In the genomic region with DNA sequence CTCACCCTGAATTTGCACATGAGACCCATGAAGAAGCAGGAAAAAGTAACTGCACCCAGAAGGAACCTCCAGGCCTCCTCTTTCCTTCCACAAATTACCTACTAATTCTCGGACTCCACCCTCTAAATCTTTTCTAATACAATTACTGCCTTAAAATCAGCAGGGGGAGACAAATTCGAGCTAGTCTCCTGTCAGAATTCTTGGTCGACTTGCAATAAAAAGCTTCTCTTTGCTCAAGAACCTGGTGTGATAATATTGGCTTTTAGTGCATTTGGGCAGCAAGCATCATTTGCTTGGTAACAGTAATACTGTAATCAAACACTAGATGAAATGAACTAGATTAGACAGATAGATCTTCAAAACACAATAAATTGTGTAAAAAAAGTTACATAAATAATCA, we compare ENCODE assay signal across 17 cellular contexts.
DNase-seq lines count a peak whose midpoint lies in the region; ATAC-seq, FAIRE-seq and TF ChIP-seq lines count a peak whose summit lies in the region.
"Had no signal": no experiment of that assay in that cellular context is flagged by ENCODE, and none has a peak within 500 bp of the region (broad histone marks: within the 10 kb centered on the region; RNA-seq: fewer than 3 reads in every experiment).

No MANE protein-coding gene starts in this region.

- no peaks in the 10 kb centered on the region for H3K23me2 ChIP-seq in H1 (ENCODE audit: low read depth, low read length)

- H3K4me1 ChIP-seq in cardiac muscle cell (ENCODE audit: low read depth) (no peaks in the 10 kb centered on the region), heart left ventricle (peaks cover 0 to 4% (median 0%) of the 10 kb centered on the region in 12 donors), H1 (replicated peaks in 1 of 4; ENCODE audit: control insufficient read depth in 3 of 4, insufficient read depth in 4 of 4, low read length in 3 of 4) (peaks cover 0 to 4% (median under 1%) of the 10 kb centered on the region in 4 experiments; a peak in 1 of 7 replicates)
- H3K4me1 ChIP-seq: suprapubic skin had no signal

- H3K79me1 ChIP-seq in H1 (ENCODE audit: low read depth, low read length), result no peaks in the 10 kb centered on the region

- WGBS in heart left ventricle, 4 donors, result 65 to 77% (median 70%) methylated on average over 3 of the region's 3 CpGs
- WGBS in H1 (ENCODE audit: extremely low coverage in 1 of 2, insufficient coverage in 1 of 2, insufficient read length in 1 of 2, insufficient replicate concordance in 2 of 2, low coverage in 1 of 2, low lambda C conversion rate in 2 of 2, missing lambda C conversion rate in 1 of 2), 2 experiments, result 91 to 100% methylated on average over 1 to 3 of the region's 3 CpGs

- H3K23ac ChIP-seq in H1 (ENCODE audit: insufficient read length), result no peak overlapping the region

- H2BK20ac ChIP-seq in H1 (ENCODE audit: low read length), result no peak overlapping the region

- H3K4me3 Mint-ChIP-seq in type B pancreatic cell, result no peak overlapping the region
- H3K4me3 Mint-ChIP-seq: CD4-positive, CD25-positive, alpha-beta regulatory T cell had no signal

- ATAC-seq in heart left ventricle (no peak), HG02973 (IDR thresholded peaks at IDR 0.05; ENCODE audit: unreplicated experiment) (no peak), HG03457 (IDR thresholded peaks at IDR 0.05; ENCODE audit: unreplicated experiment) (no peak)

- H3K36me3 ChIP-seq in cardiac muscle cell (no peaks in the 10 kb centered on the region), heart left ventricle (no peaks in the 10 kb centered on the region), H1 (ENCODE audit: control insufficient read depth in 2 of 4, insufficient read depth in 4 of 4, low read length in 3 of 4) (no peaks in the 10 kb centered on the region)
- H3K36me3 ChIP-seq: suprapubic skin had no signal

- POLR2A ChIA-PET in H1 (lab: Charles Lee; ENCODE audit: partially characterized antibody), result no interaction called here

- no peak overlapping the region for H3K4ac ChIP-seq in H1 (replicated peaks; ENCODE audit: insufficient read length, low read depth, low read length)

- H2BK120ac ChIP-seq in H1 (replicated peaks; ENCODE audit: low read depth, low read length), result no peak overlapping the region

- no peak overlapping the region for H3K56ac ChIP-seq in H1 (replicated peaks; ENCODE audit: insufficient read length, low read depth, low read length)

- peak; percentile 40 to 52; a peak in 3 of 4 replicates for TF ChIP-seq RAD21 in H1 (IDR thresholded peaks at IDR 0.05 in 1 of 2, conservative IDR thresholded peaks at IDR 0.05 in 1 of 2; ENCODE audit: low read depth in 2 of 2, low read length in 2 of 2)

- H3K27ac ChIP-seq in cardiac muscle cell (no peak overlapping the region), heart left ventricle (no peak overlapping the region), H1 (ENCODE audit: low read depth, low read length) (no peak overlapping the region)
- H3K27ac ChIP-seq: suprapubic skin had no signal

- H4K8ac ChIP-seq in H1 (ENCODE audit: extremely low read depth, insufficient read depth, low read length), result no peak overlapping the region

- H3K9me3 Mint-ChIP-seq in type B pancreatic cell, result no peaks in the 10 kb centered on the region

- no peak overlapping the region for H4K91ac ChIP-seq in H1 (replicated peaks; ENCODE audit: insufficient read length, low read length)

- H2BK12ac ChIP-seq in H1 (ENCODE audit: low read depth, low read length), result no peak overlapping the region

- no peaks in the 10 kb centered on the region for H3K36me3 Mint-ChIP-seq in type B pancreatic cell
- H3K36me3 Mint-ChIP-seq: CD4-positive, CD25-positive, alpha-beta regulatory T cell had no signal

- CTCF ChIA-PET in H1 (lab: Charles Lee; ENCODE audit: partially characterized antibody), result interaction anchor here (0.6 to 2.0 kb wide), 3 partner anchors 11 to 655 kb away, joined by 3 to 6 read pairs (median 3); no protein-coding TSS in a partner anchor

- no peak overlapping the region for H2AFZ ChIP-seq in H1 (ENCODE audit: low read length)

- H2BK5ac ChIP-seq in H1 (ENCODE audit: low read depth, low read length), result no peak overlapping the region

- H3K4me2 ChIP-seq in H1 (ENCODE audit: insufficient read depth in 1 of 2, low read depth in 2 of 2, low read length in 2 of 2), result no peak overlapping the region

- H3K14ac ChIP-seq in H1 (ENCODE audit: insufficient read length), result no peak overlapping the region

- H3K4me3 ChIP-seq in cardiac muscle cell, result no peak overlapping the region
- H3K4me3 ChIP-seq in heart left ventricle, result no peak overlapping the region
- H3K4me3 ChIP-seq in H1 (ENCODE audit: extremely low read depth in 1 of 4, insufficient read depth in 2 of 4, low read depth in 3 of 4, low read length in 4 of 4), result no peak overlapping the region
- H3K4me3 ChIP-seq: suprapubic skin had no signal

- no peak overlapping the region for H4K5ac ChIP-seq in H1 (ENCODE audit: insufficient read length, low read depth, low read length)

- no peak overlapping the region for H2BK15ac ChIP-seq in H1 (ENCODE audit: low read length)

- H3K27me3 ChIP-seq in cardiac muscle cell (no peaks in the 10 kb centered on the region), heart left ventricle (no peaks in the 10 kb centered on the region), H1 (replicated peaks in 1 of 4; ENCODE audit: control insufficient read depth in 3 of 4, extremely low read depth in 1 of 4, insufficient read depth in 3 of 4, low read length in 3 of 4) (no peaks in the 10 kb centered on the region)
- H3K27me3 ChIP-seq: suprapubic skin had no signal

- intact Hi-C loops in heart left ventricle (cut with DNase I), result loop anchor here in 1 of 10 donors (10.0 kb wide), 1 partner anchor 89 kb away; no protein-coding TSS in a partner anchor

- FAIRE-seq in H1 (lab: Jason Lieb, UNC), result no peak
- FAIRE-seq: colon, GM12892 had no signal

- no peak for TF ChIP-seq EP300 in H1 (IDR thresholded peaks at IDR 0.05; ENCODE audit: borderline replicate concordance in 1 of 2, low read depth in 2 of 2, low read length in 2 of 2)

- H2AK5ac ChIP-seq in H1 (ENCODE audit: low read depth, low read length), result no peak overlapping the region

- H3K4me1 Mint-ChIP-seq in type B pancreatic cell (ENCODE audit: unreplicated experiment), result no peaks in the 10 kb centered on the region

- H3K27ac Mint-ChIP-seq in type B pancreatic cell, result no peak overlapping the region
- H3K27ac Mint-ChIP-seq: CD4-positive, CD25-positive, alpha-beta regulatory T cell had no signal

- no peak overlapping the region for H3K9ac ChIP-seq in H1 (replicated peaks in 1 of 4; ENCODE audit: extremely low read depth in 1 of 4, low read depth in 3 of 4, low read length in 3 of 4)

- DNase-seq in cardiac muscle cell (ENCODE audit: low read depth in 1 of 2, low spot score in 1 of 2), result peak; percentile 2 to 32
- DNase-seq in heart left ventricle, result no peak
- peak; percentile 54 for DNase-seq in NAMALWA (ENCODE audit: low spot score)
- DNase-seq in H1 (ENCODE audit: low read depth in 1 of 2, low spot score in 2 of 2), result no peak
- no peak for DNase-seq in type B pancreatic cell (ENCODE audit: extremely low spot score, unreplicated experiment)
- DNase-seq in effector CD8-positive, alpha-beta T cell (lab: John Stamatoyannopoulos, UW), result no peak
- DNase-seq: activated CD4-positive, alpha-beta T cell treated with anti-CD3 and anti-CD28 coated beads, Interleukin-2, amount 50 U/mL, for 1 hour; activated gamma-delta T cell treated with Interleukin-2 at 50 U/mL for 16 hours; head of caudate nucleus; NCI-H2107; Right ventricle myocardium superior had no signal

- no peaks in the 10 kb centered on the region for H3K9me3 ChIP-seq in cardiac muscle cell (ENCODE audit: low read depth)
- H3K9me3 ChIP-seq in heart left ventricle, result no peaks in the 10 kb centered on the region
- no peaks in the 10 kb centered on the region for H3K9me3 ChIP-seq in H1 (ENCODE audit: insufficient read depth in 2 of 2, low read depth in 1 of 2, low read length in 1 of 2)
- H3K9me3 ChIP-seq: suprapubic skin had no signal

- no peaks in the 10 kb centered on the region for H3K79me2 ChIP-seq in H1 (ENCODE audit: control insufficient read depth in 1 of 2, insufficient read depth in 2 of 2, low read length in 2 of 2)

- TF ChIP-seq CTCF in cardiac muscle cell (IDR thresholded peaks at IDR 0.05; ENCODE audit: low read depth, low read length) (peak; percentile 14), heart left ventricle (IDR thresholded peaks at IDR 0.05) (peak in 1 of 12 donors; percentile 6), H1 (IDR thresholded peaks at IDR 0.05; ENCODE audit: control extremely low read depth in 1 of 3, insufficient read depth in 1 of 3, low read depth in 1 of 3, low read length in 3 of 3) (peak in 2 of 3 experiments; percentile 30 to 31; a peak in 2 of 4 replicates), type B pancreatic cell (conservative IDR thresholded peaks at IDR 0.05) (peak; percentile 29)

- no peaks in the 10 kb centered on the region for H3K27me3 Mint-ChIP-seq in type B pancreatic cell
- H3K27me3 Mint-ChIP-seq: CD4-positive, CD25-positive, alpha-beta regulatory T cell had no signal

- H3K18ac ChIP-seq in H1 (ENCODE audit: extremely low read depth, low read length), result no peak overlapping the region

- TF ChIP-seq POLR2A in heart left ventricle (IDR thresholded peaks at IDR 0.05) (no peak), H1 (IDR thresholded peaks at IDR 0.05; ENCODE audit: control extremely low read depth in 1 of 2, low read depth in 2 of 2, low read length in 2 of 2) (no peak)

- no peaks in the 10 kb centered on the region for H4K20me1 ChIP-seq in H1 (replicated peaks in 1 of 2; ENCODE audit: control insufficient read depth in 1 of 2, insufficient read depth in 2 of 2, low read length in 2 of 2)

TF ChIP-seq in H1, 55 proteins besides CTCF, POLR2A, EP300 and RAD21 (continues in another document):
- TF ChIP-seq NRF1 (IDR thresholded peaks at IDR 0.05; ENCODE audit: low read depth, low read length) (no peak), TBP (IDR thresholded peaks at IDR 0.05; ENCODE audit: low read depth, low read length) (no peak), SP2 (IDR thresholded peaks at IDR 0.05; ENCODE audit: low read length) (no peak), EZH2 (IDR thresholded peaks at IDR 0.05; ENCODE audit: low read depth, low read length, severe bottlenecking) (no peak), SAP30 (IDR thresholded peaks at IDR 0.05; ENCODE audit: insufficient read depth, insufficient replicate concordance, low read length) (no peak), TEAD4 (IDR thresholded peaks at IDR 0.05; ENCODE audit: low read depth, low read length) (no peak), CHD2 (IDR thresholded peaks at IDR 0.05; ENCODE audit: low read length) (no peak), KDM4A (IDR thresholded peaks at IDR 0.05; ENCODE audit: low read depth, low read length, severe bottlenecking) (no peak), CTBP2 (IDR thresholded peaks at IDR 0.05; ENCODE audit: borderline replicate concordance, insufficient read depth, insufficient read length, low read length) (no peak), POU5F1 (IDR thresholded peaks at IDR 0.05; ENCODE audit: low read depth, low read length) (no peak), TAF7 (optimal IDR thresholded peaks at IDR 0.05; ENCODE audit: borderline replicate concordance, low read depth, low read length) (no peak), TAF1 (IDR thresholded peaks at IDR 0.05; ENCODE audit: low read depth, low read length) (no peak), BCL11A (IDR thresholded peaks at IDR 0.05; ENCODE audit: low read depth in 2 of 2, low read length in 2 of 2) (no peak)

Comparison
In these comparisons a context has a peak if more than half of its experiments do, and no peak if none do; other contexts are left out.
1. DNase-seq: peak in cardiac muscle cell (2 of 2) and NAMALWA (single experiment); none in heart left ventricle (0 of 5), H1 (0 of 2), type B pancreatic cell (single experiment) and effector CD8-positive, alpha-beta T cell (single experiment).